In the genomic region with DNA sequence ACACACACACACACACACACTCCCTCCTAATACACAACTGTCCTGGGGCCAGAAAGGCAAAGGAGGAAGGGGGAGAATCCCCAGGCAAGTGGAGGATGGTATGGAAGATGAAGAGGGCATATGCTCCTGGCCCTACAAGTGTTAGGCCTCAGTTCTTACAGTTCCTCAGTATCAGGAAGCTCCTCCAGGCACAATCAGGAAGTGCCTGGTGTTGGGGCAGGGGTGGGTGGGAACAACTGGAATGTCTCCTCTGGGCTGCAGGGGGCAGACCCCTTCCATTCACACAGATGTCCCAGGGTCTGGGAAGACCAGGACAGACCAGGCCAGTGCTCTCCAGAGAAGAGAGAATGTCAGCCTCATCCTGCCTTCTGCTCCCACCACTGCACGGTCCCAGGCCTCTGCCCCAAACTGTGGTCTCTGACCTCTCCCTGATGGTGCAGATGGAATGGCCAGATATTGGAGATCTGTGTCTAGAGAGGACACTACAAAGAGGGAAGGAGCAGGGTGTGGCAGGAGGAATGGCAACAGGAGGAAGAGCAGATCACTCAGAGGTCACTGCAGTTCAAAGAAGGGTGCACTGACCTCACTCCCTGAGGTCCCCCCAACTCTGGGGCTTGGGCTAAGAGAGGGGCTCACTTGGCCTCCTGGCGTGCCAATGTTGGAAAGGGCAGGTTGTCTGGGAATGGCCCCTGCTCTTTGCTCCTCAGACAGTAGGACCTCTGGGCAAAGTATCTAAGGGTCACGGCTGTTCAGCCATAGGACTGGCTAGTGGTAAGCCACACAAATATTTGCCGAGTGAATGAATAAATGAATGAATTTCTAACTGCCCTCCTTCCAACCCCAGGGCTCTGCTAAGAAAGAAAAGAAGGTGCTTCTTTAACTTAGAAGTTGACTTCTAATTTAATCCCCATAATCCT, we compare ENCODE assay signal across 9 cellular contexts. TPM values are rescaled to one million over a fixed set of nuclear protein-coding genes. Genes with fewer than 3 reads are reported as not detected.
DNase-seq lines count a peak whose midpoint lies in the region; ATAC-seq and TF ChIP-seq lines count a peak whose summit lies in the region.
"Had no signal": no experiment of that assay in that cellular context is flagged by ENCODE, and none has a peak within 500 bp of the region (broad histone marks: within the 10 kb centered on the region; RNA-seq: fewer than 3 reads in every experiment).

No MANE protein-coding gene starts in this region.

- TF ChIP-seq POLR2A in adrenal gland (IDR thresholded peaks at IDR 0.05): no peak

- CTCF ChIA-PET in CD8-positive, alpha-beta memory T cell (lab: Charles Lee): interaction anchor here (1.0 to 10.8 kb wide), 2 partner anchors 11 to 16 kb away, joined by 3 to 252 read pairs; no protein-coding TSS in a partner anchor

- no peak for TF ChIP-seq CTCF in adrenal gland (IDR thresholded peaks at IDR 0.05)

- H3K27me3 ChIP-seq in CD8-positive, alpha-beta memory T cell (ENCODE audit: insufficient read depth, low read length, poor library complexity, severe bottlenecking): no peaks in the 10 kb centered on the region
- H3K27me3 ChIP-seq in adrenal gland (no peaks in the 10 kb centered on the region), muscle layer of duodenum (ENCODE audit: low read depth, low read length) (no peaks in the 10 kb centered on the region)

- peaks cover 7 to 34% (median 18%) of the 10 kb centered on the region in 3 donors for H3K36me3 Mint-ChIP-seq in CD8-positive, alpha-beta memory T cell

- H3K4me3 Mint-ChIP-seq in CD8-positive, alpha-beta memory T cell: peak overlapping the region; percentile 97 to 100 (median 99)

- no peaks in the 10 kb centered on the region for H3K9me3 ChIP-seq in CD8-positive, alpha-beta memory T cell (ENCODE audit: low read length)
- no peaks in the 10 kb centered on the region for H3K9me3 ChIP-seq in adrenal gland (replicated peaks in 1 of 3)
- no peaks in the 10 kb centered on the region for H3K9me3 ChIP-seq in muscle layer of duodenum (ENCODE audit: control insufficient read depth in 1 of 2, low read length in 2 of 2)

- H3K4me1 ChIP-seq in CD8-positive, alpha-beta memory T cell (ENCODE audit: insufficient read depth, low read length): peaks cover 45% of the 10 kb centered on the region
- H3K4me1 ChIP-seq in adrenal gland (replicated peaks in 1 of 2) (peaks cover 14 to 44% of the 10 kb centered on the region in 2 donors), muscle layer of duodenum (ENCODE audit: control insufficient read depth in 1 of 2, insufficient read depth in 2 of 2, low read length in 2 of 2) (peaks cover 9 to 14% of the 10 kb centered on the region in 2 donors)

- H3K27ac Mint-ChIP-seq in CD8-positive, alpha-beta memory T cell: peak overlapping the region; percentile 93 to 100 (median 96)

- peak overlapping the region; percentile 96 for H3K4me3 ChIP-seq in CD8-positive, alpha-beta memory T cell (ENCODE audit: low read length)
- H3K4me3 ChIP-seq in adrenal gland (peak overlapping the region in 2 of 4 donors; percentile 70 to 81), muscle layer of duodenum (ENCODE audit: low read depth in 1 of 2, low read length in 2 of 2) (peak overlapping the region; percentile 61 to 84)

- H3K9me3 Mint-ChIP-seq in CD8-positive, alpha-beta memory T cell: no peaks in the 10 kb centered on the region

- peaks cover 12% of the 10 kb centered on the region for H3K36me3 ChIP-seq in CD8-positive, alpha-beta memory T cell (ENCODE audit: insufficient read depth, low read length)
- H3K36me3 ChIP-seq in adrenal gland (replicated peaks in 1 of 2): no peaks in the 10 kb centered on the region
- no peaks in the 10 kb centered on the region for H3K36me3 ChIP-seq in muscle layer of duodenum (ENCODE audit: control insufficient read depth in 1 of 2, insufficient read depth in 2 of 2, low read length in 2 of 2)

- POLR2A ChIA-PET in CD8-positive, alpha-beta memory T cell (lab: Charles Lee): interaction anchor here (0.9 to 10.8 kb wide), 5 partner anchors 9 to 239 kb away, joined by 3 to 259 read pairs (median 6); a partner anchor contains a TSS

- 54 to 82% (median 77%) methylated on average over 3 to 4 of the region's 4 CpGs for WGBS in adrenal gland, 4 donors

- peaks cover 0 to 3% of the 10 kb centered on the region in 2 donors for H3K27me3 Mint-ChIP-seq in CD8-positive, alpha-beta memory T cell

- ATAC-seq in HG02840 (IDR thresholded peaks at IDR 0.05; ENCODE audit: low FRiP score, unreplicated experiment): peak; percentile 3

- intact Hi-C loops in adrenal gland (cut with DNase I): no loop called here

- H3K27ac ChIP-seq in CD8-positive, alpha-beta memory T cell (ENCODE audit: low read depth, low read length): peak overlapping the region; percentile 35
- H3K27ac ChIP-seq in adrenal gland (peak overlapping the region in 4 of 5 donors; percentile 17 to 91 (median 70)), muscle layer of duodenum (ENCODE audit: low read length) (peak overlapping the region; percentile 82)

- no peak for DNase-seq in CD8-positive, alpha-beta memory T cell
- DNase-seq in adrenal gland: no peak
- DNase-seq in pons (ENCODE audit: low spot score): no peak
- no peak for DNase-seq in kidney glomerular epithelial cell (lab: John Stamatoyannopoulos, UW)
- DNase-seq in COR-L47 (lab: John Stamatoyannopoulos, UW): no peak
- no peak for DNase-seq in NCI-H1930 (lab: John Stamatoyannopoulos, UW)

- H3K4me1 Mint-ChIP-seq in CD8-positive, alpha-beta memory T cell: peaks cover 55 to 67% (median 63%) of the 10 kb centered on the region in 3 donors

RNA-seq across cellular contexts. Expression of a gene that starts 2.5 kb away (rescaled TPM):
- 100 to 1,000 TPM; 185 to 196 TPM for total RNA-seq in CD8-positive, alpha-beta memory T cell
- 258 TPM for polyA plus RNA-seq in CD8-positive, alpha-beta memory T cell
- total RNA-seq in adrenal gland: 10 to 100 TPM; 37.0 to 62.9 (median 42.7) TPM
- polyA plus RNA-seq in adrenal gland: 10 to 100 TPM; 38.1 to 57.3 (median 39.9) TPM

RNA-seq across cellular contexts. Expression of a gene that starts 24.5 kb away (rescaled TPM):
- total RNA-seq in CD8-positive, alpha-beta memory T cell: 1 to 10 TPM; 1.6 to 1.9 TPM
- polyA plus RNA-seq in CD8-positive, alpha-beta memory T cell: 20.8 TPM
- total RNA-seq in adrenal gland: 1 to 10 TPM in 5 of 8 donors, under 1 TPM in 2, not detected in 1; 0.84 to 9.1 (median 2.8) TPM
- polyA plus RNA-seq in adrenal gland: 1 to 10 TPM in 2 of 3 donors, under 1 TPM in 1; 0.35 to 3.0 (median 2.7) TPM
- total RNA-seq: dermis microvascular lymphatic vessel endothelial cell had no signal
